8 cellular contexts compared by ENCODE assay signal in the genomic region with DNA sequence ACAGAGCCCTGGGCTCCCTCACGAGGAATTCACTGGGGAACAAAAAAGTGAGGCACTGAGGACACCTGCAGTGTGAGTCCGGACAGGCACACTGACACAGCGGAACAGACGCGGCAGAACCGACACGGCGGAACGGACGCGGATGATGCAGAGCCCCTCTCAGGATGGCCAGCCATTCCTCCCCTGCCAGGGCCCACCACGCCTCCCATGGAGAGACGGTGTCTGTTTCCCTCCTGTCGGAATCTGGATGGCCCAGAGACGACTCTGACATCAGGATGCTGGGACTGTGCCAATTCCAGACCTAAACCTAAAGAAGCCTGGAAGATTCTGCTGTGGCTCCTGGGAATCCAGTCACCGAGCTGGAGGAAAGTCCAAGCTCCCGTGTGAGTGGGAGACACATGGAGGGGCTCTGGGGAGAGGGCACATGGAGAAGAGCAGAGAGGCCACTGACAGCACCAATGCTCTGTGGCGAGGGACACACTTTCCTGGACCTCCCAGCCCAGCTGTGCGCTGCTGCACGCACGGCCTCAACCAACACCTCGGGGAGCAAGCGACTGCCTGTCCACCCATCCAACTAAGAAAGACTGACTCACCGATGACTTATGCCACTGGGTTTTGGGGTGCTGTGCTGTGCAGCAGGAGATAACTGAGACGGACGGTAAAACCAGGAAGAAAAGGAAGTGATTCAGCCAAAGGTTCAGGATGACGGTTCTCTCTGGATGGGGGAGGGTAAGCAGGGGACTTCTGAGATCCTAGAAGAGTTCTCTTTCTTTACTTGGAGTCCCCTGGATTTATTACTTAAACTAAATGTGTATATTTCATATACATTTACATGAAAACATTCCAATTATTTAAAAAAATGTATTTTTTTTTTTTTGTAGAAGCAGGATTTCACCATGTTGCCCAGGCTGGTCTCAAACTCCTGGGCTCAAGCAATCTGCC. TPM values are rescaled to one million over a fixed set of nuclear protein-coding genes. Genes with fewer than 3 reads are reported as not detected.
DNase-seq lines count a peak whose midpoint lies in the region; ATAC-seq and TF ChIP-seq lines count a peak whose summit lies in the region.

No MANE protein-coding gene starts in this region.

- H3K9me3 Mint-ChIP-seq in activated CD8-positive, alpha-beta T cell treated with anti-CD3 and anti-CD28 coated beads for 36 hours, result peaks cover 2% of the 10 kb centered on the region
- H3K9me3 Mint-ChIP-seq in immature natural killer cell, result peaks cover 0 to under 1% (median 0%) of the 10 kb centered on the region in 6 donors

- peaks cover 0 to 7% (median 6%) of the 10 kb centered on the region in 4 donors for H3K36me3 ChIP-seq in upper lobe of left lung

- intact Hi-C loops in right cardiac atrium (cut with DNase I) (no loop called here), left ventricle myocardium superior (cut with micrococcal nuclease) (no loop called here)
- intact Hi-C loops in activated CD8-positive, alpha-beta T cell treated with anti-CD3 and anti-CD28 coated beads for 36 hours (cut with micrococcal nuclease), result no loop called here

- TF ChIP-seq CTCF in activated CD8-positive, alpha-beta T cell treated with anti-CD3 and anti-CD28 coated beads for 36 hours (IDR thresholded peaks at IDR 0.05), result no peak
- TF ChIP-seq CTCF in upper lobe of left lung (IDR thresholded peaks at IDR 0.05), result no peak

- DNase-seq in right cardiac atrium, result peak in 2 of 3 donors; percentile 54 to 67
- no peak for DNase-seq in left ventricle myocardium superior
- peak; percentile 51 for DNase-seq in activated CD8-positive, alpha-beta T cell treated with anti-CD3 and anti-CD28 coated beads for 36 hours
- DNase-seq in immature natural killer cell, result no peak
- peak in 1 of 2 donors; percentile 46 for DNase-seq in upper lobe of left lung
- no peak for DNase-seq in NCI-H510A treated with DMSO at 0.1 percent for 48 hours (lab: John Stamatoyannopoulos, UW)
- DNase-seq in DMS 273 (lab: John Stamatoyannopoulos, UW; ENCODE audit: unreplicated experiment), result no peak

- ATAC-seq in right cardiac atrium, result no peak
- ATAC-seq in left ventricle myocardium superior, result no peak
- ATAC-seq in activated CD8-positive, alpha-beta T cell treated with anti-CD3 and anti-CD28 coated beads for 36 hours, result no peak
- no peak for ATAC-seq in upper lobe of left lung (ENCODE audit: low FRiP score in 2 of 2)
- no peak for ATAC-seq in GM21526 (IDR thresholded peaks at IDR 0.05; ENCODE audit: low FRiP score, unreplicated experiment)

- H3K27me3 ChIP-seq in right cardiac atrium (ENCODE audit: control insufficient read depth, insufficient read depth) (no peaks in the 10 kb centered on the region), upper lobe of left lung (no peaks in the 10 kb centered on the region)

- H3K27ac Mint-ChIP-seq in activated CD8-positive, alpha-beta T cell treated with anti-CD3 and anti-CD28 coated beads for 36 hours, result peak overlapping the region; percentile 98
- H3K27ac Mint-ChIP-seq in immature natural killer cell, result peak overlapping the region; percentile 63 to 99 (median 93)

- H3K4me3 Mint-ChIP-seq in activated CD8-positive, alpha-beta T cell treated with anti-CD3 and anti-CD28 coated beads for 36 hours, result peak overlapping the region; percentile 62
- no peak overlapping the region for H3K4me3 Mint-ChIP-seq in immature natural killer cell

- H3K36me3 Mint-ChIP-seq in activated CD8-positive, alpha-beta T cell treated with anti-CD3 and anti-CD28 coated beads for 36 hours (ENCODE audit: low read depth), result peaks cover 43% of the 10 kb centered on the region
- H3K36me3 Mint-ChIP-seq in immature natural killer cell, result peaks cover 3 to 5% (median 4%) of the 10 kb centered on the region in 3 donors

- H3K9me3 ChIP-seq in right cardiac atrium (ENCODE audit: control insufficient read depth, low read length) (no peaks in the 10 kb centered on the region), upper lobe of left lung (no peaks in the 10 kb centered on the region)

- POLR2A ChIA-PET in activated CD8-positive, alpha-beta T cell treated with anti-CD3 and anti-CD28 coated beads for 36 hours (lab: Charles Lee), result interaction anchor here (1.3 to 5.2 kb wide), 3 partner anchors 8 to 119 kb away, joined by 4 to 69 read pairs (median 27); a partner anchor contains a TSS

- 75% methylated on average over 27 of the region's 27 CpGs for WGBS in right cardiac atrium
- WGBS in upper lobe of left lung, 2 donors, result 68 to 80% methylated on average over 24 to 27 of the region's 27 CpGs

- TF ChIP-seq EP300 in upper lobe of left lung (IDR thresholded peaks at IDR 0.05), result no peak

- CTCF ChIA-PET in activated CD8-positive, alpha-beta T cell treated with anti-CD3 and anti-CD28 coated beads for 36 hours (lab: Charles Lee), result interaction anchor here (0.9 to 1.6 kb wide), 2 partner anchors 9 to 12 kb away, joined by 3 to 6 read pairs; no protein-coding TSS in a partner anchor

- H3K4me1 Mint-ChIP-seq in activated CD8-positive, alpha-beta T cell treated with anti-CD3 and anti-CD28 coated beads for 36 hours (ENCODE audit: low read depth), result peaks cover 91% of the 10 kb centered on the region
- H3K4me1 Mint-ChIP-seq in immature natural killer cell, result peaks cover 46 to 80% of the 10 kb centered on the region in 2 donors

- no peaks in the 10 kb centered on the region for H3K27me3 Mint-ChIP-seq in activated CD8-positive, alpha-beta T cell treated with anti-CD3 and anti-CD28 coated beads for 36 hours
- peaks cover 3 to 27% (median 9%) of the 10 kb centered on the region in 3 donors for H3K27me3 Mint-ChIP-seq in immature natural killer cell (ENCODE audit: low read depth in 3 of 3)

- no peak overlapping the region for H3K27ac ChIP-seq in right cardiac atrium (ENCODE audit: low read length)
- H3K27ac ChIP-seq in upper lobe of left lung, result peak overlapping the region; percentile 8 to 86 (median 43)

- TF ChIP-seq POLR2A in upper lobe of left lung (IDR thresholded peaks at IDR 0.05), result peak in 1 of 4 donors; percentile 24

- H3K4me1 ChIP-seq in right cardiac atrium (ENCODE audit: control insufficient read depth, insufficient read depth, low read length) (peaks cover 36% of the 10 kb centered on the region), upper lobe of left lung (peaks cover 77 to 94% (median 91%) of the 10 kb centered on the region in 4 donors)

- H3K4me3 ChIP-seq in right cardiac atrium (ENCODE audit: low read length), result no peak overlapping the region
- H3K4me3 ChIP-seq in upper lobe of left lung, result no peak overlapping the region

RNA-seq across cellular contexts. Expression of a gene that starts 23.3 kb away (rescaled TPM):
- 10 to 100 TPM; 22.8 to 27.0 (median 24.0) TPM for total RNA-seq in right cardiac atrium
- polyA plus RNA-seq in right cardiac atrium, result 22.1 TPM
- total RNA-seq in left ventricle myocardium superior, result 27.3 TPM
- 10 to 100 TPM; 44.1 to 45.7 TPM for total RNA-seq in activated CD8-positive, alpha-beta T cell treated with anti-CD3 and anti-CD28 coated beads for 36 hours
- polyA plus RNA-seq in immature natural killer cell, result 10 to 100 TPM in 1 of 3 donors, 1 to 10 TPM in 2; 6.1 to 21.4 (median 7.0) TPM
- total RNA-seq in upper lobe of left lung, result 10 to 100 TPM; 34.1 to 94.2 (median 42.9) TPM

RNA-seq across cellular contexts. Expression of a gene that starts 51.4 kb away (rescaled TPM):
- total RNA-seq in right cardiac atrium (under 1 TPM in 3 of 4 donors, not detected in 1; 0.09 to 0.37 (median 0.14) TPM), left ventricle myocardium superior (0.84 TPM), upper lobe of left lung (under 1 TPM in 2 of 6 donors, not detected in 4; 0.07 to 0.67 TPM)
- polyA plus RNA-seq in right cardiac atrium (0.77 TPM), immature natural killer cell (not detected)
- not detected for total RNA-seq in activated CD8-positive, alpha-beta T cell treated with anti-CD3 and anti-CD28 coated beads for 36 hours

Comparison
In these comparisons a context has a peak if more than half of its experiments do, and no peak if none do; other contexts are left out.
1. DNase-seq: peak in right cardiac atrium (2 of 3) and activated CD8-positive, alpha-beta T cell treated with anti-CD3 and anti-CD28 coated beads for 36 hours (single experiment); none in left ventricle myocardium superior (single experiment), immature natural killer cell (0 of 3), NCI-H510A treated with DMSO at 0.1 percent for 48 hours (single experiment) and DMS 273 (single experiment).